Comparison of ENCODE assay signal across 28 cellular contexts in genomic region chr11:110829873-110830272, GRCh38.
"Had no signal": no experiment of that assay in that cellular context is flagged by ENCODE, and none has a peak within 500 bp of the region (broad histone marks: within the 10 kb centered on the region; RNA-seq: fewer than 3 reads in every experiment).

No MANE protein-coding gene starts in this region.

- H3K27me3 ChIP-seq: esophagus squamous epithelium, gastroesophageal sphincter, hepatocyte, upper lobe of left lung, vagina had no signal

- ATAC-seq: gastroesophageal sphincter; left cardiac atrium; naive thymus-derived CD4-positive, alpha-beta T cell; psoas muscle; stimulated activated memory B cell treated with anti-CD40 and anti-IgM and Interleukin-4, amounts not matched to agents 10 μg/mL and 1 μg/mL and 100 μg/mL, for 72 hours; stimulated activated naive CD8-positive, alpha-beta T cell treated with anti-CD3 and anti-CD28 coated beads, Interleukin-15, amount 100 ng/mL, for 72 hours had no signal

- H3K36me3 ChIP-seq: esophagus squamous epithelium, gastroesophageal sphincter, upper lobe of left lung, vagina had no signal

- H3K4me3 ChIP-seq: esophagus squamous epithelium, gastroesophageal sphincter, hepatocyte, psoas muscle, smooth muscle cell, upper lobe of left lung, vagina had no signal

- H3K27ac ChIP-seq: esophagus squamous epithelium, gastroesophageal sphincter, hepatocyte, parathyroid adenoma, psoas muscle, upper lobe of left lung, vagina had no signal

- H3K79me2 ChIP-seq: hepatocyte, parathyroid adenoma had no signal

- H3K9ac ChIP-seq: parathyroid adenoma had no signal

- DNase-seq: activated CD4-positive, alpha-beta T cell treated with anti-CD3 and anti-CD28 coated beads for 4 hours; activated CD4-positive, alpha-beta T cell treated with anti-CD3 and anti-CD28 coated beads, Interleukin-2, amount 50 U/mL, for 4 hours; activated CD4-positive, CD25-positive, alpha-beta regulatory T cell; activated CD8-positive, alpha-beta memory T cell treated with anti-CD3 and anti-CD28 coated beads for 24 hours; activated gamma-delta T cell; activated naive CD4-positive, alpha-beta T cell treated with anti-CD3 and anti-CD28 coated beads, Interleukin-2, amount 10 ng/mL, durations not matched to agents 7 days and 5 days; activated T-cell treated with anti-CD3 and anti-CD28 coated beads, Interleukin-2, amount 50 U/mL, for 1 hour; amygdala; central memory CD4-positive, alpha-beta T cell; esophagus squamous epithelium; left cardiac atrium; mammary epithelial cell; midbrain; naive thymus-derived CD4-positive, alpha-beta T cell; psoas muscle; stimulated activated CD4-positive, alpha-beta T cell treated with anti-CD3 and anti-CD28 coated beads, Interleukin-1b, Interleukin-23, amount 100 ng/mL, for 48 hours; stimulated activated CD4-positive, alpha-beta T cell treated with anti-CD3 and anti-CD28 coated beads, Interleukin-4, amount 100 ng/mL, for 4 hours; stimulated activated CD8-positive, alpha-beta memory T cell treated with anti-CD3 and anti-CD28 coated beads, Interleukin-4, amount 100 ng/mL, for 48 hours; stimulated activated naive CD8-positive, alpha-beta T cell treated with anti-CD3 and anti-CD28 coated beads, Interleukin-15, amount 100 ng/mL, for 72 hours; substantia nigra; upper lobe of left lung had no signal

- FAIRE-seq: keratinocyte had no signal

- H2AFZ ChIP-seq: hepatocyte, parathyroid adenoma had no signal

- H3K4me2 ChIP-seq: hepatocyte, smooth muscle cell had no signal

- H3K9me3 ChIP-seq: esophagus squamous epithelium, gastroesophageal sphincter, psoas muscle, upper lobe of left lung, vagina had no signal

- H3K4me1 ChIP-seq: parathyroid adenoma, psoas muscle, upper lobe of left lung, vagina had no signal
